ENCODE assay signal across 14 cellular contexts in the genomic region with DNA sequence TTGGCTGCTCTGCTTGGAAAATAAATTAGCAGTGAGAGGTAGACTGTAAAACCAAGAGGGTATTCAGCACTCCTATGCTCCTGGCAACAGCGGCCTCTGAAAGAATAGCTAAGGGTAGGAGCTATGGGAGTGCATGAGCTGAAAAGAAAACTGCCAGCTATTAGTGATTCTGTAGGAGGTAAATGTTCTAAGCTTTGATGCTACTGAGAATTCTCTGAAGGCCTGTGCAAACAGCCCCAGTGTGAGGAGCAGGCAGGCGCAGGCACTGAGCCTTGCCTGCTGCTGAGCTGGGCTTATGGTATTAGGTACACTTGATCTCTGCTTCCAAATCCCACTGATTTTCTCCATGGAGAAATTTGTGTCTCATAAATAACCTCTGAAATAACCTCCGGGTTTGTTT.
DNase-seq lines count a peak whose midpoint lies in the region; ATAC-seq and TF ChIP-seq lines count a peak whose summit lies in the region.
"Had no signal": no experiment of that assay in that cellular context is flagged by ENCODE, and none has a peak within 500 bp of the region (broad histone marks: within the 10 kb centered on the region; RNA-seq: fewer than 3 reads in every experiment).

No MANE protein-coding gene starts in this region.

- H3K27ac Mint-ChIP-seq in activated naive CD4-positive, alpha-beta T cell treated with anti-CD3 and anti-CD28 coated beads, Interleukin-2, amount 50 U/mL, for 24 hours: peak overlapping the region; percentile 47
- H3K27ac Mint-ChIP-seq: CD4-positive, CD25-positive, alpha-beta regulatory T cell had no signal

- H3K27ac ChIP-seq in cingulate gyrus (ENCODE audit: low read depth, low read length) (peak overlapping the region; percentile 29), left ventricle myocardium inferior (replicated peaks) (no peak overlapping the region)
- H3K27ac ChIP-seq: BLaER1 treated with 17β-estradiol and CSF1 and Interleukin-3, amounts not matched to agents 10 nM and 100 nM; GM23248 had no signal

- no peak overlapping the region for H3K4me3 ChIP-seq in left ventricle myocardium inferior
- H3K4me3 ChIP-seq: BLaER1 treated with 17β-estradiol and CSF1 and Interleukin-3, amounts not matched to agents 10 nM and 100 nM; GM23248 had no signal

- H3K4me1 ChIP-seq in left ventricle myocardium inferior: no peaks in the 10 kb centered on the region
- H3K4me1 ChIP-seq: BLaER1 treated with 17β-estradiol and CSF1 and Interleukin-3, amounts not matched to agents 10 nM and 100 nM had no signal

- peaks cover 3% of the 10 kb centered on the region for H3K27me3 Mint-ChIP-seq in activated naive CD4-positive, alpha-beta T cell treated with anti-CD3 and anti-CD28 coated beads, Interleukin-2, amount 50 U/mL, for 24 hours

- no peak overlapping the region for H3K4me3 Mint-ChIP-seq in activated naive CD4-positive, alpha-beta T cell treated with anti-CD3 and anti-CD28 coated beads, Interleukin-2, amount 50 U/mL, for 24 hours
- H3K4me3 Mint-ChIP-seq: CD4-positive, CD25-positive, alpha-beta regulatory T cell had no signal

- H3K4me1 Mint-ChIP-seq in activated naive CD4-positive, alpha-beta T cell treated with anti-CD3 and anti-CD28 coated beads, Interleukin-2, amount 50 U/mL, for 24 hours: no peaks in the 10 kb centered on the region
- H3K4me1 Mint-ChIP-seq: CD4-positive, CD25-positive, alpha-beta regulatory T cell had no signal

- H3K9me3 ChIP-seq in left ventricle myocardium inferior (replicated peaks): no peaks in the 10 kb centered on the region

- ATAC-seq in sciatic nerve: no peak
- ATAC-seq: HCT116 had no signal

- H3K27me3 ChIP-seq in left ventricle myocardium inferior (ENCODE audit: low read depth): no peaks in the 10 kb centered on the region
- H3K27me3 ChIP-seq: BLaER1 treated with 17β-estradiol and CSF1 and Interleukin-3, amounts not matched to agents 10 nM and 100 nM had no signal

- TF ChIP-seq CTCF in left ventricle myocardium inferior (IDR thresholded peaks at IDR 0.05; ENCODE audit: borderline replicate concordance): no peak

- no peaks in the 10 kb centered on the region for H3K36me3 ChIP-seq in left ventricle myocardium inferior
- H3K36me3 ChIP-seq: BLaER1 treated with 17β-estradiol and CSF1 and Interleukin-3, amounts not matched to agents 10 nM and 100 nM had no signal

- intact Hi-C loops in sciatic nerve (cut with DNase I) (no loop called here), left ventricle myocardium inferior (cut with micrococcal nuclease) (no loop called here)

- H3K36me3 Mint-ChIP-seq in activated naive CD4-positive, alpha-beta T cell treated with anti-CD3 and anti-CD28 coated beads, Interleukin-2, amount 50 U/mL, for 24 hours: no peaks in the 10 kb centered on the region
- H3K36me3 Mint-ChIP-seq: CD4-positive, CD25-positive, alpha-beta regulatory T cell had no signal

- DNase-seq in activated naive CD4-positive, alpha-beta T cell treated with Interleukin-2 at 50 U/mL for 16 hours: no peak
- DNase-seq in occipital lobe (lab: John Stamatoyannopoulos, UW) (peak; percentile 3), NCI-H774 (lab: John Stamatoyannopoulos, UW) (no peak), sciatic nerve (ENCODE audit: low spot score) (no peak), left ventricle myocardium inferior (no peak)
- DNase-seq: 8988T; AML-193; CD4-positive, CD25-positive, alpha-beta regulatory T cell; DMS 273 treated with DMSO at 0.1 percent for 48 hours; GM23248 had no signal

- H3K9me3 Mint-ChIP-seq in activated naive CD4-positive, alpha-beta T cell treated with anti-CD3 and anti-CD28 coated beads, Interleukin-2, amount 50 U/mL, for 24 hours: no peaks in the 10 kb centered on the region
